9 cellular contexts compared by ENCODE assay signal in genomic region chr10:88992945-88993537, GRCh38. TPM values are rescaled to one million over a fixed set of nuclear protein-coding genes. Genes with fewer than 3 reads are reported as not detected.
DNase-seq lines count a peak whose midpoint lies in the region; ATAC-seq and TF ChIP-seq lines count a peak whose summit lies in the region.
"Had no signal": no experiment of that assay in that cellular context is flagged by ENCODE, and none has a peak within 500 bp of the region (broad histone marks: within the 10 kb centered on the region; RNA-seq: fewer than 3 reads in every experiment).

No MANE protein-coding gene starts in this region.

- peaks cover 0 to 12% of the 10 kb centered on the region in 2 donors for H3K36me3 Mint-ChIP-seq in CD4-positive, alpha-beta memory T cell
- no peaks in the 10 kb centered on the region for H3K36me3 Mint-ChIP-seq in neural crest cell (ENCODE audit: low read depth)

- no peak for ATAC-seq in body of pancreas
- no peak for ATAC-seq in HG03039 (IDR thresholded peaks at IDR 0.05; ENCODE audit: unreplicated experiment)

- H3K9me3 Mint-ChIP-seq in CD4-positive, alpha-beta memory T cell = no peaks in the 10 kb centered on the region
- H3K9me3 Mint-ChIP-seq in neural crest cell = no peaks in the 10 kb centered on the region

- H3K4me1 Mint-ChIP-seq in CD4-positive, alpha-beta memory T cell = peaks cover 62 to 88% (median 70%) of the 10 kb centered on the region in 4 donors
- peaks cover 32% of the 10 kb centered on the region for H3K4me1 Mint-ChIP-seq in neural crest cell

- POLR2A ChIA-PET in CD4-positive, alpha-beta memory T cell (lab: Charles Lee; ENCODE audit: partially characterized antibody) = interaction anchor here (0.5 to 6.1 kb wide), 11 partner anchors 8 to 296 kb away, joined by 3 to 114 read pairs (median 8); partner anchors contain the start of gene STAMBPL1

- no peak overlapping the region for H2AFZ ChIP-seq in Karpas-422 (ENCODE audit: low read length)

- DNase-seq in CD4-positive, alpha-beta memory T cell = peak in 1 of 5 donors; percentile 58
- peak; percentile 44 for DNase-seq in Karpas-422
- DNase-seq in coronary artery (ENCODE audit: low spot score) = no peak
- no peak for DNase-seq in neural crest cell (ENCODE audit: low read depth, low spot score)
- DNase-seq in body of pancreas = no peak
- DNase-seq in NCI-H226 = no peak
- DNase-seq in activated CD4-positive, CD25-positive, alpha-beta regulatory T cell treated with anti-CD3 and anti-CD28 coated beads, Interleukin-2, amount 50 U/mL, for 72 hours = no peak
- DNase-seq: NCI-H345 had no signal

- H3K9me3 ChIP-seq in CD4-positive, alpha-beta memory T cell (ENCODE audit: control insufficient read depth in 1 of 2, low read length in 2 of 2) = no peaks in the 10 kb centered on the region
- H3K9me3 ChIP-seq in Karpas-422 (ENCODE audit: low read length) (no peaks in the 10 kb centered on the region), body of pancreas (no peaks in the 10 kb centered on the region)

- no peaks in the 10 kb centered on the region for H3K27me3 ChIP-seq in CD4-positive, alpha-beta memory T cell (ENCODE audit: insufficient read depth, low read length)
- no peaks in the 10 kb centered on the region for H3K27me3 ChIP-seq in Karpas-422 (ENCODE audit: low read length)
- H3K27me3 ChIP-seq in body of pancreas = no peaks in the 10 kb centered on the region

- H3K27ac Mint-ChIP-seq in CD4-positive, alpha-beta memory T cell = peak overlapping the region; percentile 54 to 100 (median 84)
- H3K27ac Mint-ChIP-seq in neural crest cell (ENCODE audit: unreplicated experiment) = no peak overlapping the region

- peak overlapping the region; percentile 98 for H3K9ac ChIP-seq in Karpas-422 (ENCODE audit: low read length)

- 71 to 72% methylated on average over 3 of the region's 3 CpGs for WGBS in body of pancreas, 2 donors

- peak overlapping the region; percentile 93 for H3K27ac ChIP-seq in CD4-positive, alpha-beta memory T cell (ENCODE audit: low read depth, low read length)
- H3K27ac ChIP-seq in Karpas-422 (ENCODE audit: low read length) = peak overlapping the region; percentile 99
- H3K27ac ChIP-seq in coronary artery = peak overlapping the region; percentile 72 to 93
- H3K27ac ChIP-seq in body of pancreas = peak overlapping the region in 1 of 4 donors; percentile 31

- peaks cover 64% of the 10 kb centered on the region for H3K79me2 ChIP-seq in Karpas-422 (ENCODE audit: low read length)

- no peaks in the 10 kb centered on the region for H3K36me3 ChIP-seq in CD4-positive, alpha-beta memory T cell (ENCODE audit: insufficient read depth, low read length)
- no peaks in the 10 kb centered on the region for H3K36me3 ChIP-seq in Karpas-422 (ENCODE audit: insufficient read depth, low read length)
- no peaks in the 10 kb centered on the region for H3K36me3 ChIP-seq in body of pancreas (replicated peaks in 1 of 2; ENCODE audit: insufficient read depth in 1 of 2, low read depth in 2 of 2)

- TF ChIP-seq CTCF in coronary artery (IDR thresholded peaks at IDR 0.05) (no peak), neural crest cell (conservative IDR thresholded peaks at IDR 0.05) (no peak), body of pancreas (IDR thresholded peaks at IDR 0.05) (no peak)

- intact Hi-C loops in CD4-positive, alpha-beta memory T cell (cut with micrococcal nuclease) = loop anchor here (2.0 to 10.0 kb wide), 7 partner anchors 111 to 1130 kb away; partner anchors contain the start of genes IFIT5, KIF20B, KLLN and PTEN
- intact Hi-C loops in body of pancreas (cut with DNase I) = no loop called here

- H4K20me1 ChIP-seq in Karpas-422 (ENCODE audit: insufficient read depth, low read depth, low read length) = no peaks in the 10 kb centered on the region

- no peaks in the 10 kb centered on the region for H3K27me3 Mint-ChIP-seq in CD4-positive, alpha-beta memory T cell
- H3K27me3 Mint-ChIP-seq in neural crest cell (ENCODE audit: low read depth) = peaks cover 26% of the 10 kb centered on the region

- H3K4me3 Mint-ChIP-seq in CD4-positive, alpha-beta memory T cell = peak overlapping the region; percentile 81 to 99 (median 87)
- peak overlapping the region; percentile 69 for H3K4me3 Mint-ChIP-seq in neural crest cell

- H3K9me2 ChIP-seq in Karpas-422 (replicated peaks; ENCODE audit: insufficient read depth, low read length) = no peaks in the 10 kb centered on the region

- no peak for TF ChIP-seq POLR2A in body of pancreas (IDR thresholded peaks at IDR 0.05)

- H3K4me1 ChIP-seq in CD4-positive, alpha-beta memory T cell (ENCODE audit: insufficient read depth, low read length) = peaks cover 76% of the 10 kb centered on the region
- H3K4me1 ChIP-seq in Karpas-422 (ENCODE audit: low read length) = peaks cover 76% of the 10 kb centered on the region
- H3K4me1 ChIP-seq in body of pancreas = peaks cover 16% of the 10 kb centered on the region

- peak overlapping the region in 1 of 2 donors; percentile 48 for H3K4me3 ChIP-seq in CD4-positive, alpha-beta memory T cell (ENCODE audit: low read length in 2 of 2)
- H3K4me3 ChIP-seq in Karpas-422 (ENCODE audit: low read length) = peak overlapping the region; percentile 92
- peak overlapping the region; percentile 87 for H3K4me3 ChIP-seq in coronary artery
- H3K4me3 ChIP-seq in body of pancreas = no peak overlapping the region

- peak overlapping the region; percentile 85 for H3K4me2 ChIP-seq in Karpas-422 (ENCODE audit: low read depth, low read length, poor library complexity, severe bottlenecking)

- CTCF ChIA-PET in CD4-positive, alpha-beta memory T cell (lab: Charles Lee; ENCODE audit: partially characterized antibody) = interaction anchor here (1.1 to 10.8 kb wide), 7 partner anchors 10 to 224 kb away, joined by 3 to 138 read pairs (median 6); partner anchors contain the start of gene CH25H

RNA-seq across cellular contexts. Expression of gene FAS, which starts 2.4 kb away (rescaled TPM):
- 10 to 100 TPM; 42.4 to 44.2 TPM for total RNA-seq in CD4-positive, alpha-beta memory T cell
- polyA plus RNA-seq in CD4-positive, alpha-beta memory T cell = 10 to 100 TPM; 50.6 to 80.6 TPM
- 68.5 and 91.9 TPM in 2 replicates for total RNA-seq in Karpas-422 (2014; rRNA removed; shearing (Covaris generic); ENCODE audit: low replicate concordance)
- 2.2 and 2.3 TPM in 2 replicates for total RNA-seq in neural crest cell
- total RNA-seq in body of pancreas = 10 to 100 TPM; 13.7 to 22.1 TPM

RNA-seq across cellular contexts. Expression of gene ACTA2, which starts 40.5 kb away (rescaled TPM):
- 10 to 100 TPM in 1 of 2 experiments, 1 to 10 TPM in 1; 9.1 to 13.2 TPM for total RNA-seq in CD4-positive, alpha-beta memory T cell
- polyA plus RNA-seq in CD4-positive, alpha-beta memory T cell = 10 to 100 TPM; 10.6 to 12.5 TPM
- total RNA-seq in Karpas-422 (2014; rRNA removed; shearing (Covaris generic); ENCODE audit: low replicate concordance) = 0.61 and 1.3 TPM in 2 replicates
- total RNA-seq in neural crest cell (7.0 and 7.6 TPM in 2 replicates), body of pancreas (100 to 1,000 TPM in 1 of 2 donors, 10 to 100 TPM in 1; 41.5 to 136 TPM)

Comparison
In these comparisons a context has a peak if more than half of its experiments do, and no peak if none do; other contexts are left out.
1. H3K4me3 ChIP-seq: peak in Karpas-422 (single experiment) and coronary artery (single experiment); none in body of pancreas (0 of 2).